ENCODE assay signal across 2 cellular contexts in the genomic region with DNA sequence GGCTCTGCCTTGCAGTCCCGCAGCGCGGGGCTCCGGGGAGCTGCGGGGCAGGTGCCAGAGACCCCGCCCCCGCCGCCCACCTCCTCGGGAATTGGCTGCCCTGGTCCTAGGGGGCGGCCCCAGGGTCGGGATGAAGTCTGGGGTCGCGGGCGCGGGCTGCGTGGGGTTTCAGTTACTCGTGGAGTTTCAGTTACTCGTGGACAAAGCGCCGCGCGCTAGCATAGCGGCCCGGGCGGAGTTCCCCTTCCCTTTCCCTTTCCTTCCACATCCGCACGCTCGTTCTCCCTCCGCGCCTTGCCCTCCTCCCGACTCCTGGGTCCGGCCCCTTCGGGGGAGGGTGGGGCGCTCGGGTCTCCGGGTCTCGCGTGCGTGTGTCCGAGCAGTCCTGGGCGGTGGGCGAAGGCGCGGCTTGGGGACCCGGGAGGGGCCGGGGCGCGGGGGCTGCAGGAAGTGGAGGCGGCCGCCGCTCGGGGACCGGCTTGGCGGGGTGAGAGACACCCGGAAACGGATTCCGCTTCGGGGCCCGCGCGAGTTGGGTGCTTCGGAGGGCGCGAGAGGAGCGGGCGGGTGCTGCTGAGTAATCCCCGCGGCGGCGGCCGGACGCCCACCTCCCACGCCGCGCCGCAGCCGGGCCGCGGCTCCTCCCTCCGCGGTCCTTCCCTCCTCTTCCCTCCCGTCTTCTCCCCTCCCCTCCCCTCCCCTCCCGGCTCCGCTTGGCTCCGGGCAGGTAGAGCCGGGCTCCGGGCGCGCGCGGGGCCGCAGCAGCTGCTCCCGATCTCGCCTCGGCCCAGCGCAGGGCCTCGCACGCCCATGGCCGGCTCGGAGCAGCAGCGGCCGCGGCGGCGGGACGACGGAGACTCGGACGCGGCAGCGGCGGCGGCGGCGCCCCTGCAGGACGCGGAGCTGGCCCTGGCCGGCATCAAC.
TF ChIP-seq lines count a peak whose summit lies in the region.

TTC39C (plus strand) TSS at position 693 of the 924 bp plus-strand sequence; CDS start at position 811, 118 bp downstream.

TF ChIP-seq in IMR-90, 13 proteins besides CTCF, POLR2A, EP300 and RAD21:
- TF ChIP-seq ELK1 (IDR thresholded peaks at IDR 0.05; ENCODE audit: borderline replicate concordance, low read depth, low read length) (no peak), MXI1 (IDR thresholded peaks at IDR 0.05; ENCODE audit: borderline replicate concordance, low read depth, low read length) (no peak; the same call in 1 of the 2 replicates), MAFK (IDR thresholded peaks at IDR 0.05; ENCODE audit: low read depth, low read length) (no peak), MAZ (IDR thresholded peaks at IDR 0.05; ENCODE audit: borderline replicate concordance, low read depth, low read length) (no peak; the same call in 1 of the 2 replicates), NFE2L2 (IDR thresholded peaks at IDR 0.05; ENCODE audit: low read depth, low read length) (no peak), CEBPB (IDR thresholded peaks at IDR 0.05; ENCODE audit: low read depth, low read length) (no peak), USF2 (IDR thresholded peaks at IDR 0.05; ENCODE audit: low read depth, low read length) (no peak), BHLHE40 (IDR thresholded peaks at IDR 0.05; ENCODE audit: low read depth, low read length) (no peak), RFX5 (IDR thresholded peaks at IDR 0.05; ENCODE audit: low read depth, low read length) (no peak), FOS (IDR thresholded peaks at IDR 0.05; ENCODE audit: low read depth, low read length) (no peak), SMC3 (IDR thresholded peaks at IDR 0.05; ENCODE audit: low read depth, low read length) (no peak), CHD1 (IDR thresholded peaks at IDR 0.05; ENCODE audit: low read depth, low read length) (no peak), RCOR1 (IDR thresholded peaks at IDR 0.05; ENCODE audit: insufficient replicate concordance, low read length) (no peak)
TF ChIP-seq in IMR-90: peak in this region for 0.

TF ChIP-seq in SK-N-SH, 30 proteins besides CTCF, POLR2A, EP300 and RAD21:
- TF ChIP-seq RCOR1 (IDR thresholded peaks at IDR 0.05; ENCODE audit: low read length) = no peak
- no peak for TF ChIP-seq RFX5 (IDR thresholded peaks at IDR 0.05; ENCODE audit: low read length)
- peak; percentile 38; the same call in 1 of the 2 replicates for TF ChIP-seq GABPA (IDR thresholded peaks at IDR 0.05; ENCODE audit: low read depth)
- TF ChIP-seq TAF1 (IDR thresholded peaks at IDR 0.05; ENCODE audit: borderline replicate concordance, low read depth, low read length) = peak; percentile 26; the same call in 1 of the 2 replicates
- peak; percentile 32; the same call in 1 of the 2 replicates for TF ChIP-seq MXI1 (IDR thresholded peaks at IDR 0.05; ENCODE audit: low read depth, low read length)
- TF ChIP-seq USF2 (IDR thresholded peaks at IDR 0.05; ENCODE audit: borderline replicate concordance, low read depth, low read length) = no peak
- no peak for TF ChIP-seq TCF12 (IDR thresholded peaks at IDR 0.05)
- no peak for TF ChIP-seq MEF2A (IDR thresholded peaks at IDR 0.05; ENCODE audit: borderline replicate concordance, low read depth)
- TF ChIP-seq CHD2 (IDR thresholded peaks at IDR 0.05; ENCODE audit: low read length, partially characterized antibody) = peak; percentile 76
- TF ChIP-seq, protein P1, sequence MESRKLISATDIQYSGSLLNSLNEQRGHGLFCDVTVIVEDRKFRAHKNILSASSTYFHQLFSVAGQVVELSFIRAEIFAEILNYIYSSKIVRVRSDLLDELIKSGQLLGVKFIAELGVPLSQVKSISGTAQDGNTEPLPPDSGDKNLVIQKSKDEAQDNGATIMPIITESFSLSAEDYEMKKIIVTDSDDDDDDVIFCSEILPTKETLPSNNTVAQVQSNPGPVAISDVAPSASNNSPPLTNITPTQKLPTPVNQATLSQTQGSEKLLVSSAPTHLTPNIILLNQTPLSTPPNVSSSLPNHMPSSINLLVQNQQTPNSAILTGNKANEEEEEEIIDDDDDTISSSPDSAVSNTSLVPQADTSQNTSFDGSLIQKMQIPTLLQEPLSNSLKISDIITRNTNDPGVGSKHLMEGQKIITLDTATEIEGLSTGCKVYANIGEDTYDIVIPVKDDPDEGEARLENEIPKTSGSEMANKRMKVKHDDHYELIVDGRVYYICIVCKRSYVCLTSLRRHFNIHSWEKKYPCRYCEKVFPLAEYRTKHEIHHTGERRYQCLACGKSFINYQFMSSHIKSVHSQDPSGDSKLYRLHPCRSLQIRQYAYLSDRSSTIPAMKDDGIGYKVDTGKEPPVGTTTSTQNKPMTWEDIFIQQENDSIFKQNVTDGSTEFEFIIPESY (IDR thresholded peaks at IDR 0.05; ENCODE audit: borderline replicate concordance, low read depth) = peak; percentile 31; the same call in 1 of the 2 replicates
